ENCODE assay signal across 18 cellular contexts in genomic region chr6:82843291-82843885, GRCh38.
DNase-seq lines count a peak whose midpoint lies in the region; ATAC-seq and TF ChIP-seq lines count a peak whose summit lies in the region.
"Had no signal": no experiment of that assay in that cellular context is flagged by ENCODE, and none has a peak within 500 bp of the region (broad histone marks: within the 10 kb centered on the region; RNA-seq: fewer than 3 reads in every experiment).

No MANE protein-coding gene starts in this region.

- H3K27me3 Mint-ChIP-seq in Caco-2 (ENCODE audit: insufficient read depth, unreplicated experiment) (peaks cover 12% of the 10 kb centered on the region), H9 (ENCODE audit: low read depth) (no peaks in the 10 kb centered on the region; the same call in 1 of the 2 replicates)

- H2BK5ac ChIP-seq in H9 (ENCODE audit: insufficient read length, low read length) = no peak overlapping the region

- no peak overlapping the region for H2BK20ac ChIP-seq in H9 (ENCODE audit: low read depth, low read length, poor library complexity, severe bottlenecking)

- H3K4me3 Mint-ChIP-seq in Caco-2 (ENCODE audit: unreplicated experiment) (no peak overlapping the region), H9 (no peak overlapping the region)

- H2AK5ac ChIP-seq in H9 (ENCODE audit: insufficient read length, low read length) = no peak overlapping the region

- H3K4me1 ChIP-seq in osteoblast (ENCODE audit: insufficient read depth, low read length) = peaks cover 24% of the 10 kb centered on the region
- no peaks in the 10 kb centered on the region for H3K4me1 ChIP-seq in Caco-2
- H3K4me1 ChIP-seq in H9 (ENCODE audit: insufficient read depth, low read length) = no peaks in the 10 kb centered on the region

- H3K36me3 Mint-ChIP-seq in Caco-2 (ENCODE audit: insufficient read depth, unreplicated experiment) = no peaks in the 10 kb centered on the region
- no peaks in the 10 kb centered on the region for H3K36me3 Mint-ChIP-seq in H9 (ENCODE audit: insufficient read depth in 1 of 3, low read depth in 3 of 3)

- CTCF ChIA-PET in Caco-2 (lab: Charles Lee) = no interaction called here

- DNase-seq in AG09309 (ENCODE audit: low read depth) = peak; percentile 14
- peak; percentile 42 for DNase-seq in NCI-H226
- peak; percentile 43 for DNase-seq in fibroblast of gingiva (ENCODE audit: low read depth)
- DNase-seq in osteoblast (ENCODE audit: insufficient read length, low spot score, missing footprints) = no peak
- no peak for DNase-seq in Caco-2
- DNase-seq in AML-193 (lab: John Stamatoyannopoulos, UW) = no peak
- DNase-seq in H9 = no peak
- DNase-seq: 8988T, DMS153, MV-4-11, NCI-H1417, NCI-H187 treated with DMSO at 0.1 percent for 48 hours, NCI-H446 treated with DMSO at 0.1 percent for 48 hours, OCI-M1, RPMI8226 had no signal

- H3K4me3 ChIP-seq in AG09309 (ENCODE audit: control insufficient read depth, low read depth, low read length) = no peak overlapping the region
- H3K4me3 ChIP-seq in osteoblast (ENCODE audit: insufficient read depth, low read length) = peak overlapping the region; percentile 40
- H3K4me3 ChIP-seq in Caco-2 (ENCODE audit: low read depth, low read length) = no peak overlapping the region
- H3K4me3 ChIP-seq: K562 had no signal

- no peak overlapping the region for H3K23ac ChIP-seq in H9 (ENCODE audit: insufficient read length, low read depth, low read length)

- H3K27me3 ChIP-seq in osteoblast (ENCODE audit: insufficient read depth, low read length) = no peaks in the 10 kb centered on the region
- H3K27me3 ChIP-seq in Caco-2 (replicated peaks; ENCODE audit: control insufficient read depth, insufficient read depth, low read length) = no peaks in the 10 kb centered on the region
- no peaks in the 10 kb centered on the region for H3K27me3 ChIP-seq in H9 (ENCODE audit: insufficient read depth, low read length)

- H3K23me2 ChIP-seq in H9 (ENCODE audit: insufficient read length, low read depth, low read length, poor library complexity, severe bottlenecking) = no peaks in the 10 kb centered on the region

- H3K4ac ChIP-seq in H9 (ENCODE audit: low read depth, low read length) = no peak overlapping the region

- H3K9me3 ChIP-seq in osteoblast (ENCODE audit: low read depth, low read length) (no peaks in the 10 kb centered on the region), Caco-2 (no peaks in the 10 kb centered on the region), H9 (ENCODE audit: control insufficient read depth, low read depth, low read length) (no peaks in the 10 kb centered on the region)

- H3K27ac ChIP-seq in osteoblast (ENCODE audit: low read depth, low read length) = peak overlapping the region; percentile 61
- no peak overlapping the region for H3K27ac ChIP-seq in H9 (ENCODE audit: insufficient read length, low read depth, low read length)
- H3K27ac ChIP-seq: C4-2B had no signal

- H4K5ac ChIP-seq in H9 (ENCODE audit: insufficient read length, low read depth, low read length) = no peak overlapping the region

- H4K8ac ChIP-seq in H9 (replicated peaks; ENCODE audit: insufficient read length, low read depth, low read length) = no peak overlapping the region

- intact Hi-C loops in Caco-2 (cut with micrococcal nuclease; ENCODE audit: unreplicated experiment) = no loop called here

- BruUV-seq in Caco-2 (replicated peaks; lab: Mats Ljungman, UMichigan) = no TSS peak

- TF ChIP-seq CTCF in AG09309 (IDR thresholded peaks at IDR 0.05; ENCODE audit: control insufficient read depth, insufficient read depth, low read depth, low read length, missing control alignments) (no peak), osteoblast (IDR thresholded peaks at IDR 0.05; ENCODE audit: extremely low read depth, low read depth, low read length) (no peak), Caco-2 (IDR thresholded peaks at IDR 0.05; ENCODE audit: insufficient read depth in 1 of 2, low read depth in 1 of 2, low read length in 1 of 2, severe bottlenecking in 1 of 2, unreplicated experiment in 1 of 2) (no peak), H9 (conservative IDR thresholded peaks at IDR 0.05) (no peak)

- no peak overlapping the region for H2BK120ac ChIP-seq in H9 (ENCODE audit: low read depth, low read length, poor library complexity, severe bottlenecking)

- no peak overlapping the region for H3T11ph ChIP-seq in H9 (ENCODE audit: low read length)

- no peak overlapping the region for H3K18ac ChIP-seq in H9 (ENCODE audit: insufficient read length, low read depth, low read length)

- no peak overlapping the region for H3K56ac ChIP-seq in H9 (ENCODE audit: insufficient read length, low read depth, low read length)

- H4K91ac ChIP-seq in H9 (ENCODE audit: insufficient read length, low read depth, low read length) = no peak overlapping the region

- H3K9me3 Mint-ChIP-seq in Caco-2 (ENCODE audit: unreplicated experiment) = no peaks in the 10 kb centered on the region
- no peaks in the 10 kb centered on the region for H3K9me3 Mint-ChIP-seq in H9

- H3K27ac Mint-ChIP-seq in Caco-2 (ENCODE audit: unreplicated experiment) = no peak overlapping the region
- H3K27ac Mint-ChIP-seq in H9 = no peak overlapping the region

- H2BK12ac ChIP-seq in H9 (ENCODE audit: insufficient read length, low read depth, low read length) = no peak overlapping the region

- H3K14ac ChIP-seq in H9 (ENCODE audit: insufficient read depth, low read length) = no peak overlapping the region

- H3K79me1 ChIP-seq in H9 (ENCODE audit: insufficient read depth, low read depth, low read length, poor library complexity, severe bottlenecking) = no peaks in the 10 kb centered on the region

- ATAC-seq in GM21390 (IDR thresholded peaks at IDR 0.05; ENCODE audit: unreplicated experiment) = no peak
- ATAC-seq: K562 had no signal

- peak overlapping the region; percentile 71 for H3K4me2 ChIP-seq in osteoblast (ENCODE audit: insufficient read depth, low read length)
- no peak overlapping the region for H3K4me2 ChIP-seq in H9 (ENCODE audit: insufficient read depth, insufficient read length, low read length)

- H2AFZ ChIP-seq in osteoblast (ENCODE audit: low read length) (peak overlapping the region; percentile 39), H9 (ENCODE audit: low read length) (no peak overlapping the region)

- H3K36me3 ChIP-seq in osteoblast (ENCODE audit: insufficient read depth, low read length) (no peaks in the 10 kb centered on the region), Caco-2 (ENCODE audit: control insufficient read depth, insufficient read depth, low read length) (no peaks in the 10 kb centered on the region)

- H3K79me2 ChIP-seq in osteoblast (ENCODE audit: insufficient read depth, low read length) = no peaks in the 10 kb centered on the region
- no peaks in the 10 kb centered on the region for H3K79me2 ChIP-seq in H9 (ENCODE audit: insufficient read depth, low read length)

- POLR2A ChIA-PET in Caco-2 (lab: Charles Lee) = no interaction called here

- H3K9ac ChIP-seq in H9 (ENCODE audit: extremely low read depth, insufficient read length, low read length) = no peak overlapping the region

- H4K20me1 ChIP-seq in osteoblast (ENCODE audit: insufficient read depth, low read length) (no peaks in the 10 kb centered on the region), H9 (ENCODE audit: control insufficient read depth, insufficient read depth, insufficient read length) (no peaks in the 10 kb centered on the region)

- no peak overlapping the region for H2BK15ac ChIP-seq in H9 (ENCODE audit: low read depth, low read length)

- H3K4me1 Mint-ChIP-seq in Caco-2 (ENCODE audit: low read depth, unreplicated experiment) = no peaks in the 10 kb centered on the region
- no peaks in the 10 kb centered on the region for H3K4me1 Mint-ChIP-seq in H9

Comparison
In these comparisons a context has a peak if more than half of its experiments do, and no peak if none do; other contexts are left out.
1. DNase-seq: peak in AG09309 (single experiment), NCI-H226 (single experiment) and fibroblast of gingiva (single experiment); none in osteoblast (single experiment), Caco-2 (0 of 2), AML-193 (0 of 2) and H9 (single experiment).